ENCODE assay signal across 14 cellular contexts in genomic region chr4:37389369-37389765, GRCh38.
A peak's percentile ranks its signal among the peaks of the same experiment; 100 is the strongest.
DNase-seq lines count a peak whose midpoint lies in the region; ATAC-seq and TF ChIP-seq lines count a peak whose summit lies in the region.
"Had no signal": no experiment of that assay in that cellular context is flagged by ENCODE, and none has a peak within 500 bp of the region (broad histone marks: within the 10 kb centered on the region; RNA-seq: fewer than 3 reads in every experiment).

No MANE protein-coding gene starts in this region.

- WGBS in mesendoderm (ENCODE audit: extremely low coverage, insufficient coverage, low lambda C conversion rate) = no CpG with 5 or more reads among the region's 7 CpGs
- 44% methylated on average over 7 of the region's 7 CpGs for WGBS in smooth muscle cell (ENCODE audit: low lambda C conversion rate)

- no peak overlapping the region for H4K8ac ChIP-seq in mesendoderm (ENCODE audit: low read depth, low read length)

- no peak for DNase-seq in GM13977 (ENCODE audit: low spot score)
- DNase-seq in mesendoderm = peak; percentile 46
- DNase-seq in activated T-cell treated with anti-CD3 and anti-CD28 coated beads, Interleukin-2, amount 50 U/mL, for 72 hours = no peak
- DNase-seq in smooth muscle cell (lab: John Stamatoyannopoulos, UW; ENCODE audit: unreplicated experiment) = no peak
- no peak for DNase-seq in DMS114 treated with DMSO at 0.1 percent for 48 hours (lab: John Stamatoyannopoulos, UW; ENCODE audit: unreplicated experiment)
- DNase-seq: DMS79, NCI-H1436 treated with DMSO at 0.1 percent for 48 hours had no signal

- H3K27me3 ChIP-seq in HUES48 (ENCODE audit: control insufficient read depth, insufficient read depth, low read length) = no peaks in the 10 kb centered on the region
- H3K27me3 ChIP-seq in mesendoderm (ENCODE audit: insufficient read depth, low read length, poor library complexity) = no peaks in the 10 kb centered on the region
- H3K27me3 ChIP-seq in smooth muscle cell (ENCODE audit: low read depth) = no peaks in the 10 kb centered on the region
- H3K27me3 ChIP-seq: BLaER1 treated with 17β-estradiol and CSF1 and Interleukin-3, amounts not matched to agents 10 nM and 100 nM had no signal

- H3K4ac ChIP-seq in mesendoderm (ENCODE audit: low read depth, low read length) = no peak overlapping the region

- H2AK5ac ChIP-seq in mesendoderm (ENCODE audit: low read length) = no peak overlapping the region

- H3K9me3 ChIP-seq in HUES48 (ENCODE audit: control insufficient read depth, insufficient read depth, low read length) (no peaks in the 10 kb centered on the region), smooth muscle cell (replicated peaks; ENCODE audit: low read depth) (no peaks in the 10 kb centered on the region)
- H3K9me3 ChIP-seq: BLaER1 treated with 17β-estradiol and CSF1 and Interleukin-3, amounts not matched to agents 10 nM and 100 nM; HAP-1 had no signal

- H3K27ac ChIP-seq in HUES48 (ENCODE audit: low read depth, low read length) (peak overlapping the region; percentile 66), mesendoderm (ENCODE audit: low read depth, low read length) (peak overlapping the region; percentile 26), smooth muscle cell (ENCODE audit: low read depth) (no peak overlapping the region)
- H3K27ac ChIP-seq: SK-N-MC had no signal

- no peaks in the 10 kb centered on the region for H3K9me3 Mint-ChIP-seq in activated T-cell treated with anti-CD3 and anti-CD28 coated beads, Interleukin-2, amount 50 U/mL, for 72 hours
- H3K9me3 Mint-ChIP-seq: CD8-positive, alpha-beta memory T cell; T-cell had no signal

- H3K4me1 ChIP-seq in HUES48 (ENCODE audit: control insufficient read depth, insufficient read depth, low read length) = peaks cover 12% of the 10 kb centered on the region
- H3K4me1 ChIP-seq in mesendoderm (ENCODE audit: control insufficient read depth, low read depth, low read length) = peaks cover 4% of the 10 kb centered on the region
- no peaks in the 10 kb centered on the region for H3K4me1 ChIP-seq in smooth muscle cell (ENCODE audit: low read depth)
- H3K4me1 ChIP-seq: HAP-1 had no signal

- no peak overlapping the region for H2BK15ac ChIP-seq in mesendoderm (replicated peaks; ENCODE audit: low read depth)

- H3K27ac Mint-ChIP-seq in activated T-cell treated with anti-CD3 and anti-CD28 coated beads, Interleukin-2, amount 50 U/mL, for 72 hours = no peak overlapping the region
- H3K27ac Mint-ChIP-seq: T-cell had no signal

- H3K36me3 ChIP-seq in HUES48 (ENCODE audit: control insufficient read depth, insufficient read depth, low read length) (no peaks in the 10 kb centered on the region), mesendoderm (ENCODE audit: control insufficient read depth, insufficient read depth, low read length) (no peaks in the 10 kb centered on the region), smooth muscle cell (ENCODE audit: low read depth) (no peaks in the 10 kb centered on the region)
- H3K36me3 ChIP-seq: BLaER1 treated with 17β-estradiol and CSF1 and Interleukin-3, amounts not matched to agents 10 nM and 100 nM; HAP-1 had no signal

- no peaks in the 10 kb centered on the region for H3K79me1 ChIP-seq in mesendoderm (ENCODE audit: low read length)

- no peak overlapping the region for H3K18ac ChIP-seq in mesendoderm (ENCODE audit: low read length)

- ATAC-seq in SK-N-SH treated with all-trans-retinoic acid at 6 μM for 48 hours = peak; percentile 27; the same call in 1 of the 3 replicates
- ATAC-seq in activated T-cell treated with anti-CD3 and anti-CD28 coated beads, Interleukin-2, amount 50 U/mL, for 72 hours (replicated peaks in 1 of 2) = no peak
- ATAC-seq: T-cell had no signal

- no peaks in the 10 kb centered on the region for H3K36me3 Mint-ChIP-seq in activated T-cell treated with anti-CD3 and anti-CD28 coated beads, Interleukin-2, amount 50 U/mL, for 72 hours (ENCODE audit: insufficient read depth in 2 of 2)
- H3K36me3 Mint-ChIP-seq: CD8-positive, alpha-beta memory T cell; T-cell had no signal

- no peak overlapping the region for H4K5ac ChIP-seq in mesendoderm (ENCODE audit: low read length)

- H3K56ac ChIP-seq in mesendoderm (ENCODE audit: low read length) = peak overlapping the region; percentile 53

- H3K4me1 Mint-ChIP-seq in activated T-cell treated with anti-CD3 and anti-CD28 coated beads, Interleukin-2, amount 50 U/mL, for 72 hours (ENCODE audit: low read depth) = no peaks in the 10 kb centered on the region
- H3K4me1 Mint-ChIP-seq: CD8-positive, alpha-beta memory T cell; T-cell had no signal

- H2BK5ac ChIP-seq in mesendoderm (ENCODE audit: low read length) = no peak overlapping the region

- no peaks in the 10 kb centered on the region for H3F3A ChIP-seq in smooth muscle cell (ENCODE audit: low read depth)

- H3K4me3 ChIP-seq in HUES48 (ENCODE audit: low read depth, low read length) (no peak overlapping the region), mesendoderm (ENCODE audit: low read length) (no peak overlapping the region), smooth muscle cell (no peak overlapping the region)
- H3K4me3 ChIP-seq: BLaER1 treated with 17β-estradiol and CSF1 and Interleukin-3, amounts not matched to agents 10 nM and 100 nM; HAP-1; SK-N-MC had no signal

- H3K27me3 Mint-ChIP-seq in activated T-cell treated with anti-CD3 and anti-CD28 coated beads, Interleukin-2, amount 50 U/mL, for 72 hours (ENCODE audit: low read depth) = no peaks in the 10 kb centered on the region

- no peak overlapping the region for H3K4me3 Mint-ChIP-seq in activated T-cell treated with anti-CD3 and anti-CD28 coated beads, Interleukin-2, amount 50 U/mL, for 72 hours
- H3K4me3 Mint-ChIP-seq: CD8-positive, alpha-beta memory T cell; T-cell had no signal

- no peak overlapping the region for H3K9ac ChIP-seq in HUES48 (ENCODE audit: low read depth, low read length)
- no peak overlapping the region for H3K9ac ChIP-seq in mesendoderm (ENCODE audit: low read length)
- no peak overlapping the region for H3K9ac ChIP-seq in smooth muscle cell (ENCODE audit: low read depth)

- H4K20me1 ChIP-seq in smooth muscle cell (ENCODE audit: low read depth) = no peaks in the 10 kb centered on the region
- H4K20me1 ChIP-seq: BLaER1 treated with 17β-estradiol and CSF1 and Interleukin-3, amounts not matched to agents 10 nM and 100 nM had no signal

- H3K79me2 ChIP-seq in mesendoderm (ENCODE audit: control insufficient read depth, insufficient read depth, low read length) (no peaks in the 10 kb centered on the region), smooth muscle cell (ENCODE audit: low read depth) (no peaks in the 10 kb centered on the region)

- in situ Hi-C loops in GM13977 (cut with MboI; ENCODE audit: low pct_unique_long_range_greater_than_20kb, low sequenced_read_pairs, unreplicated experiment) = loop anchor here (10.0 kb wide), 1 partner anchor 975 kb away; no protein-coding TSS in a partner anchor

- no peak overlapping the region for H3K23ac ChIP-seq in mesendoderm (ENCODE audit: low read length)

- TF ChIP-seq CTCF in GM13977 (IDR thresholded peaks at IDR 0.05; ENCODE audit: extremely low read depth, insufficient read depth, missing control alignments) (peak; percentile 5), smooth muscle cell (IDR thresholded peaks at IDR 0.05; ENCODE audit: borderline replicate concordance, insufficient read depth, poor library complexity, severe bottlenecking) (no peak)

- no peak overlapping the region for H2BK120ac ChIP-seq in mesendoderm (ENCODE audit: low read depth, low read length)

- H3K4me2 ChIP-seq in mesendoderm (ENCODE audit: low read length) (no peak overlapping the region), smooth muscle cell (no peak overlapping the region)

- no peak overlapping the region for H2AFZ ChIP-seq in smooth muscle cell (ENCODE audit: low read depth)

TF ChIP-seq in SK-N-SH treated with all-trans-retinoic acid at 6 μM for 48 hours, 23 proteins besides CTCF, POLR2A, EP300 and RAD21 (continues in another document):
- no peak for TF ChIP-seq TCF4 (CRISPR knock-in tag; IDR thresholded peaks at IDR 0.05; ENCODE audit: borderline replicate concordance)
- no peak for TF ChIP-seq POU6F1 (CRISPR knock-in tag; IDR thresholded peaks at IDR 0.05; ENCODE audit: borderline replicate concordance, low read depth)
- no peak for TF ChIP-seq TOX (CRISPR knock-in tag; IDR thresholded peaks at IDR 0.05; ENCODE audit: borderline replicate concordance)
- no peak for TF ChIP-seq CSRNP3 (CRISPR knock-in tag; IDR thresholded peaks at IDR 0.05)
- no peak for TF ChIP-seq ESRRG (CRISPR knock-in tag; IDR thresholded peaks at IDR 0.05)
- no peak for TF ChIP-seq ZNF70 (CRISPR knock-in tag; IDR thresholded peaks at IDR 0.05)
- TF ChIP-seq ZFP30 (CRISPR knock-in tag; IDR thresholded peaks at IDR 0.05) = no peak
- TF ChIP-seq BACH2 (CRISPR knock-in tag; IDR thresholded peaks at IDR 0.05; ENCODE audit: borderline replicate concordance) = no peak
- TF ChIP-seq SNAI2 (CRISPR knock-in tag; IDR thresholded peaks at IDR 0.05) = no peak
- no peak for TF ChIP-seq ZFP3 (CRISPR knock-in tag; IDR thresholded peaks at IDR 0.05)
- TF ChIP-seq ARNTL (CRISPR knock-in tag; IDR thresholded peaks at IDR 0.05; ENCODE audit: borderline replicate concordance, low read depth) = no peak
